8 cellular contexts compared by ENCODE assay signal in genomic region chr6:99514089-99514488, GRCh38. TPM values are rescaled to one million over a fixed set of nuclear protein-coding genes. Genes with fewer than 3 reads are reported as not detected.
A peak's percentile ranks its signal among the peaks of the same experiment; 100 is the strongest.
DNase-seq lines count a peak whose midpoint lies in the region; ATAC-seq and TF ChIP-seq lines count a peak whose summit lies in the region.

No MANE protein-coding gene starts in this region.

- no peaks in the 10 kb centered on the region for H3K27me3 ChIP-seq in heart right ventricle

- no peaks in the 10 kb centered on the region for H3K9me3 ChIP-seq in heart right ventricle

- H3K36me3 Mint-ChIP-seq in activated T-helper 1 cell treated with anti-CD3 and anti-CD28 coated beads, Interleukin-12 subunit alpha, Interleukin-12 subunit beta, Interleukin-2, Interleukin-4 antibody, amounts not matched to agents 30 ng/mL and 10 ng/mL and 1 ng/mL, durations not matched to agents 14 hours and 24 hours and 36 hours (ENCODE audit: low read depth) = peaks cover 4% of the 10 kb centered on the region
- no peaks in the 10 kb centered on the region for H3K36me3 Mint-ChIP-seq in immature natural killer cell

- ATAC-seq in heart right ventricle = no peak
- no peak for ATAC-seq in GM18858 (IDR thresholded peaks at IDR 0.05; ENCODE audit: unreplicated experiment)

- 45 to 62% methylated on average over 8 of the region's 8 CpGs for WGBS in heart right ventricle, 2 donors
- 59% methylated on average over 8 of the region's 8 CpGs for WGBS in urinary bladder

- peak overlapping the region; percentile 98 for H3K4me3 Mint-ChIP-seq in activated T-helper 1 cell treated with anti-CD3 and anti-CD28 coated beads, Interleukin-12 subunit alpha, Interleukin-12 subunit beta, Interleukin-2, Interleukin-4 antibody, amounts not matched to agents 30 ng/mL and 10 ng/mL and 1 ng/mL, durations not matched to agents 14 hours and 24 hours and 36 hours
- H3K4me3 Mint-ChIP-seq in immature natural killer cell = peak overlapping the region; percentile 74 to 94 (median 88)

- H3K27ac ChIP-seq in heart right ventricle (peak overlapping the region in 2 of 10 donors; percentile 89 to 96), urinary bladder (ENCODE audit: low read depth) (no peak overlapping the region)

- H3K4me3 ChIP-seq in heart right ventricle (peak overlapping the region in 8 of 10 donors; percentile 65 to 96 (median 88)), urinary bladder (ENCODE audit: low read depth, low read length) (peak overlapping the region; percentile 68)

- DNase-seq in heart right ventricle (no peak), cardiac septum (ENCODE audit: low spot score) (no peak), immature natural killer cell (no peak), UCSD-AML1 (lab: John Stamatoyannopoulos, UW; ENCODE audit: unreplicated experiment) (no peak), NCI-H1436 (lab: John Stamatoyannopoulos, UW) (no peak)
- no peak for DNase-seq in activated T-helper 1 cell treated with anti-CD3 and anti-CD28 coated beads, Interleukin-12 subunit alpha, Interleukin-12 subunit beta, Interleukin-2, Interleukin-4 antibody, amounts not matched to agents 30 ng/mL and 10 ng/mL and 1 ng/mL, durations not matched to agents 14 hours and 24 hours and 36 hours (ENCODE audit: low spot score)

- peaks cover 10% of the 10 kb centered on the region for H3K27me3 Mint-ChIP-seq in activated T-helper 1 cell treated with anti-CD3 and anti-CD28 coated beads, Interleukin-12 subunit alpha, Interleukin-12 subunit beta, Interleukin-2, Interleukin-4 antibody, amounts not matched to agents 30 ng/mL and 10 ng/mL and 1 ng/mL, durations not matched to agents 14 hours and 24 hours and 36 hours (ENCODE audit: insufficient read depth)
- peaks cover 2 to 8% (median 7%) of the 10 kb centered on the region in 3 donors for H3K27me3 Mint-ChIP-seq in immature natural killer cell (ENCODE audit: low read depth in 3 of 3)

- no peak for TF ChIP-seq CTCF in heart right ventricle (IDR thresholded peaks at IDR 0.05)

- H3K36me3 ChIP-seq in heart right ventricle (peaks cover 0 to 11% (median 0%) of the 10 kb centered on the region in 9 donors), urinary bladder (ENCODE audit: insufficient read depth) (no peaks in the 10 kb centered on the region)

- H3K9me3 Mint-ChIP-seq in activated T-helper 1 cell treated with anti-CD3 and anti-CD28 coated beads, Interleukin-12 subunit alpha, Interleukin-12 subunit beta, Interleukin-2, Interleukin-4 antibody, amounts not matched to agents 30 ng/mL and 10 ng/mL and 1 ng/mL, durations not matched to agents 14 hours and 24 hours and 36 hours = no peaks in the 10 kb centered on the region
- H3K9me3 Mint-ChIP-seq in immature natural killer cell = no peaks in the 10 kb centered on the region

- peaks cover 0 to 24% (median 15%) of the 10 kb centered on the region in 9 donors for H3K4me1 ChIP-seq in heart right ventricle
- H3K4me1 ChIP-seq in urinary bladder (ENCODE audit: insufficient read depth) = no peaks in the 10 kb centered on the region

- intact Hi-C loops in heart right ventricle (cut with DNase I) (loop anchor here in 6 of 10 donors (2.0 to 10.0 kb wide), 3 partner anchors 55 to 89 kb away; partner anchors contain the start of genes PNISR (in 3 of the 6) and CCNC (in 2 of the 6)), cardiac septum (cut with DNase I) (no loop called here)
- intact Hi-C loops in activated T-helper 1 cell treated with anti-CD3 and anti-CD28 coated beads, Interleukin-12 subunit alpha, Interleukin-12 subunit beta, Interleukin-2, Interleukin-4 antibody, amounts not matched to agents 30 ng/mL and 10 ng/mL and 1 ng/mL, durations not matched to agents 14 hours and 24 hours and 36 hours (cut with micrococcal nuclease) = loop anchor here (2.0 kb wide), 1 partner anchor 179 kb away; no protein-coding TSS in a partner anchor

- peaks cover 32% of the 10 kb centered on the region for H3K4me1 Mint-ChIP-seq in activated T-helper 1 cell treated with anti-CD3 and anti-CD28 coated beads, Interleukin-12 subunit alpha, Interleukin-12 subunit beta, Interleukin-2, Interleukin-4 antibody, amounts not matched to agents 30 ng/mL and 10 ng/mL and 1 ng/mL, durations not matched to agents 14 hours and 24 hours and 36 hours (ENCODE audit: low read depth)
- H3K4me1 Mint-ChIP-seq in immature natural killer cell = peaks cover 16 to 20% of the 10 kb centered on the region in 2 donors

- no peak overlapping the region for H3K27ac Mint-ChIP-seq in activated T-helper 1 cell treated with anti-CD3 and anti-CD28 coated beads, Interleukin-12 subunit alpha, Interleukin-12 subunit beta, Interleukin-2, Interleukin-4 antibody, amounts not matched to agents 30 ng/mL and 10 ng/mL and 1 ng/mL, durations not matched to agents 14 hours and 24 hours and 36 hours
- peak overlapping the region in 1 of 6 donors; percentile 45 for H3K27ac Mint-ChIP-seq in immature natural killer cell

RNA-seq across cellular contexts. Expression of gene USP45, which starts 1.1 kb away (rescaled TPM):
- total RNA-seq in heart right ventricle (10 to 100 TPM in 7 of 10 donors, 1 to 10 TPM in 3; 7.4 to 14.8 (median 11.4) TPM), cardiac septum (11.7 TPM), urinary bladder (38.7 TPM)
- polyA plus RNA-seq in heart right ventricle (1 to 10 TPM; 2.5 to 5.9 TPM), immature natural killer cell (1 to 10 TPM; 2.3 to 3.5 (median 3.2) TPM), urinary bladder (5.3 TPM)
- total RNA-seq in activated T-helper 1 cell treated with anti-CD3 and anti-CD28 coated beads, Interleukin-12 subunit alpha, Interleukin-12 subunit beta, Interleukin-2, Interleukin-4 antibody, amounts not matched to agents 30 ng/mL and 10 ng/mL and 1 ng/mL, durations not matched to agents 14 hours and 24 hours and 36 hours = 19.2 and 22.4 TPM in 2 replicates

RNA-seq across cellular contexts. Expression of gene CCNC, which starts 54.4 kb away (rescaled TPM):
- 10 to 100 TPM; 14.2 to 24.1 (median 18.6) TPM for total RNA-seq in heart right ventricle
- 10 to 100 TPM; 14.2 to 26.6 TPM for polyA plus RNA-seq in heart right ventricle
- 26.5 TPM for total RNA-seq in cardiac septum
- total RNA-seq in activated T-helper 1 cell treated with anti-CD3 and anti-CD28 coated beads, Interleukin-12 subunit alpha, Interleukin-12 subunit beta, Interleukin-2, Interleukin-4 antibody, amounts not matched to agents 30 ng/mL and 10 ng/mL and 1 ng/mL, durations not matched to agents 14 hours and 24 hours and 36 hours = 51.3 and 54.0 TPM in 2 replicates
- polyA plus RNA-seq in immature natural killer cell = 10 to 100 TPM; 29.9 to 42.4 (median 34.0) TPM
- 106 TPM for total RNA-seq in urinary bladder
- polyA plus RNA-seq in urinary bladder = 22.7 TPM
